7 cellular contexts compared by ENCODE assay signal in the genomic region with DNA sequence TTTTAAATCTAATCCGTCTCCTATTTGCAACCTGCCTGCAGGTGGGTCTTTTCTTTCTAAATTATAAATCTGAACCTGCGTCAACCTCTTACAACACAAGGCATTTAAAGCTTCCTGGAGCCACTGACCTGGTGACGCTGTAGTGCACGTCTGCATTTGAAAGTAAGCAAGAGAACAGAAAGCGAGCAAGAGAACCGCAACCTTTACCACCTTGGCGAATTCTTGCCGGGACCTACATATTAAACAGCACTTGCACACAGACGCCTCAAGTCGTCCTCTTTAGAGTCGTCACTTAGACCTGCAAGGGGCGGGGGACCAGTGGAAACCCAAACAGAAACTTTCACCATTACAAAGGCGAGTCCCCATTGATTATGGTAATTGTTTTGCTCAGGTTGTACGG. TPM values are rescaled to one million over a fixed set of nuclear protein-coding genes. Genes with fewer than 3 reads are reported as not detected.
DNase-seq lines count a peak whose midpoint lies in the region; ATAC-seq, FAIRE-seq and TF ChIP-seq lines count a peak whose summit lies in the region.

No MANE protein-coding gene starts in this region.

- H3K4me3 Mint-ChIP-seq in stimulated activated effector memory CD8-positive, alpha-beta T cell treated with anti-CD3 and anti-CD28 coated beads, Interleukin-12 subunit alpha, Interleukin-12 subunit beta, amount 100 ng/mL, for 72 hours: peak overlapping the region; percentile 14

- peak overlapping the region; percentile 29 for H3K4me3 ChIP-seq in fibroblast of pulmonary artery (replicated peaks; ENCODE audit: low read depth, low read length)

- H3K4me1 Mint-ChIP-seq in stimulated activated effector memory CD8-positive, alpha-beta T cell treated with anti-CD3 and anti-CD28 coated beads, Interleukin-12 subunit alpha, Interleukin-12 subunit beta, amount 100 ng/mL, for 72 hours: no peaks in the 10 kb centered on the region

- DNase-seq in fibroblast of pulmonary artery (ENCODE audit: low read depth): no peak
- no peak for DNase-seq in stimulated activated effector memory CD8-positive, alpha-beta T cell treated with anti-CD3 and anti-CD28 coated beads, Interleukin-12 subunit alpha, Interleukin-12 subunit beta, amount 100 ng/mL, for 72 hours (ENCODE audit: low spot score in 2 of 2)
- DNase-seq in NCI-H69 (lab: John Stamatoyannopoulos, UW): no peak
- no peak for DNase-seq in HCEC 1CT
- no peak for DNase-seq in frontal cortex (ENCODE audit: low spot score in 2 of 2)

- no peaks in the 10 kb centered on the region for H3K9me3 Mint-ChIP-seq in stimulated activated effector memory CD8-positive, alpha-beta T cell treated with anti-CD3 and anti-CD28 coated beads, Interleukin-12 subunit alpha, Interleukin-12 subunit beta, amount 100 ng/mL, for 72 hours

- no peak for TF ChIP-seq CTCF in fibroblast of pulmonary artery (IDR thresholded peaks at IDR 0.05; ENCODE audit: low read length, missing control alignments)

- no peaks in the 10 kb centered on the region for H3K36me3 Mint-ChIP-seq in stimulated activated effector memory CD8-positive, alpha-beta T cell treated with anti-CD3 and anti-CD28 coated beads, Interleukin-12 subunit alpha, Interleukin-12 subunit beta, amount 100 ng/mL, for 72 hours

- no peak overlapping the region for H3K27ac Mint-ChIP-seq in stimulated activated effector memory CD8-positive, alpha-beta T cell treated with anti-CD3 and anti-CD28 coated beads, Interleukin-12 subunit alpha, Interleukin-12 subunit beta, amount 100 ng/mL, for 72 hours

- no peak for FAIRE-seq in frontal cortex (lab: Jason Lieb, UNC)

- peak; percentile 63 for ATAC-seq in GM21515 (IDR thresholded peaks at IDR 0.05; ENCODE audit: unreplicated experiment)
- peak; percentile 81 for ATAC-seq in HG03469 (IDR thresholded peaks at IDR 0.05; ENCODE audit: unreplicated experiment)
- ATAC-seq in stimulated activated effector memory CD8-positive, alpha-beta T cell treated with anti-CD3 and anti-CD28 coated beads, Interleukin-12 subunit alpha, Interleukin-12 subunit beta, amount 100 ng/mL, for 72 hours: peak; percentile 36

RNA-seq across cellular contexts. Expression of a gene that starts 9.5 kb away (rescaled TPM):
- 2.4 TPM for total RNA-seq in frontal cortex
